Comparison of ENCODE assay signal across 16 cellular contexts in genomic region chr1:63074321-63074720, GRCh38.
DNase-seq lines count a peak whose midpoint lies in the region; ATAC-seq and TF ChIP-seq lines count a peak whose summit lies in the region.
"Had no signal": no experiment of that assay in that cellular context is flagged by ENCODE, and none has a peak within 500 bp of the region (broad histone marks: within the 10 kb centered on the region; RNA-seq: fewer than 3 reads in every experiment).

No MANE protein-coding gene starts in this region.

- ATAC-seq in Panc1 (0 out of 2 replicates have a peak, but pooled peaks have one; percentile 26), foreskin keratinocyte (peak; percentile 30), GM18505 (IDR thresholded peaks at IDR 0.05; ENCODE audit: unreplicated experiment) (no peak)
- no peak for ATAC-seq in activated CD4-positive, CD25-positive, alpha-beta regulatory T cell treated with anti-CD3 and anti-CD28 coated beads, Interleukin-2, amount 50 U/mL, for 24 hours
- ATAC-seq: CD8-positive, alpha-beta T cell; natural killer cell treated with Interleukin-12 subunit alpha and Interleukin-12 subunit beta and Interleukin-15 and Interleukin-18, amount 100 ng/mL, for 72 hours had no signal

- H2BK15ac ChIP-seq in neuronal stem cell (ENCODE audit: low read length) = no peak overlapping the region

- H3K27me3 ChIP-seq in Panc1 (ENCODE audit: control insufficient read depth, insufficient read depth, low read length) (peaks cover 30% of the 10 kb centered on the region), foreskin keratinocyte (peaks cover 38% of the 10 kb centered on the region), neuronal stem cell (ENCODE audit: control insufficient read depth in 3 of 3, insufficient read depth in 3 of 3, low read depth in 1 of 3, low read length in 3 of 3) (peaks cover 0 to 36% (median 18%) of the 10 kb centered on the region in 3 experiments), esophagus muscularis mucosa (peaks cover 0 to 67% (median 4%) of the 10 kb centered on the region in 4 donors)

- H3K9ac ChIP-seq in ES-I3 (ENCODE audit: low read depth, low read length) (peak overlapping the region; percentile 62; the same call in 1 of the 2 replicates), neuronal stem cell (ENCODE audit: low read depth, low read length, poor library complexity) (no peak overlapping the region)
- H3K9ac ChIP-seq: GM23248 had no signal

- no peak overlapping the region for H2BK12ac ChIP-seq in neuronal stem cell (ENCODE audit: low read length)

- no TSS peak for BruUV-seq in Panc1 (replicated peaks; lab: Mats Ljungman, UMichigan)

- H2AK5ac ChIP-seq in neuronal stem cell (ENCODE audit: low read depth, low read length) = no peak overlapping the region

- POLR2A ChIA-PET in Panc1 (lab: Charles Lee) = no interaction called here

- H2BK120ac ChIP-seq in neuronal stem cell (ENCODE audit: low read depth, low read length) = no peak overlapping the region

- 0 out of 2 replicates have a peak, but pooled peaks have one; percentile 13 for TF ChIP-seq CTCF in Panc1 (IDR thresholded peaks at IDR 0.05)
- TF ChIP-seq CTCF in foreskin keratinocyte (conservative IDR thresholded peaks at IDR 0.05) = no peak
- no peak for TF ChIP-seq CTCF in esophagus muscularis mucosa (IDR thresholded peaks at IDR 0.05)

- H3K36me3 ChIP-seq in ES-I3 (ENCODE audit: insufficient read depth, low read length) (no peaks in the 10 kb centered on the region), Panc1 (ENCODE audit: control insufficient read depth, insufficient read depth, low read length) (no peaks in the 10 kb centered on the region), neuronal stem cell (replicated peaks in 1 of 2; ENCODE audit: control insufficient read depth in 2 of 2, insufficient read depth in 2 of 2, low read length in 2 of 2) (no peaks in the 10 kb centered on the region), esophagus muscularis mucosa (no peaks in the 10 kb centered on the region)
- H3K36me3 ChIP-seq: esophagus squamous epithelium had no signal

- no peak overlapping the region for H2AFZ ChIP-seq in neuronal stem cell (ENCODE audit: low read length)
- H2AFZ ChIP-seq: GM23248 had no signal

- no CpG with 5 or more reads among the region's 15 CpGs for WGBS in neuronal stem cell (ENCODE audit: extremely low coverage in 2 of 2, insufficient read length in 2 of 2, insufficient replicate concordance in 1 of 2), 2 donors
- 48% methylated on average over 15 of the region's 15 CpGs for WGBS in esophagus muscularis mucosa

- H3K27ac ChIP-seq in Panc1 (ENCODE audit: low read length) (no peak overlapping the region), foreskin keratinocyte (no peak overlapping the region), neuronal stem cell (replicated peaks; ENCODE audit: low read length) (no peak overlapping the region), esophagus muscularis mucosa (replicated peaks in 1 of 4) (no peak overlapping the region)
- H3K27ac ChIP-seq: esophagus squamous epithelium, GM23248 had no signal

- no peak for TF ChIP-seq POLR2A in GM18505 (IDR thresholded peaks at IDR 0.05; ENCODE audit: borderline replicate concordance, extremely low read depth, insufficient read depth, insufficient read length)
- TF ChIP-seq POLR2A in esophagus muscularis mucosa (IDR thresholded peaks at IDR 0.05; ENCODE audit: low read depth) = no peak

- no peak for TF ChIP-seq EP300 in esophagus muscularis mucosa (IDR thresholded peaks at IDR 0.05)

- no peak overlapping the region for H3K23ac ChIP-seq in neuronal stem cell (ENCODE audit: low read depth, low read length, poor library complexity)

- no peak overlapping the region for H3K14ac ChIP-seq in neuronal stem cell (ENCODE audit: low read length)

- H3K4ac ChIP-seq in neuronal stem cell (ENCODE audit: low read length) = no peak overlapping the region

- CTCF ChIA-PET in Panc1 (lab: Charles Lee) = no interaction called here

- in situ Hi-C loops in Panc1 (cut with HindIII; ENCODE audit: low pct_unique_long_range_greater_than_20kb, low sequenced_read_pairs) = no loop called here

- no peak for DNase-seq in Panc1 (ENCODE audit: low read depth, low spot score)
- no peak for DNase-seq in foreskin keratinocyte
- no peak for DNase-seq in neuronal stem cell (ENCODE audit: low spot score)
- no peak for DNase-seq in SW480 (ENCODE audit: low spot score)
- DNase-seq in esophagus muscularis mucosa (ENCODE audit: extremely low spot score) = no peak
- DNase-seq: activated CD4-positive, alpha-beta T cell treated with anti-CD3 and anti-CD28 coated beads, Interleukin-2, amount 10 ng/mL, durations not matched to agents 24 days and 14 days; activated naive CD8-positive, alpha-beta T cell treated with anti-CD3 and anti-CD28 coated beads, Interleukin-2, amount 10 ng/mL, durations not matched to agents 7 days and 5 days; CD8-positive, alpha-beta T cell; esophagus squamous epithelium; NCI-H2029; SW 1271 had no signal

- H4K8ac ChIP-seq in neuronal stem cell (ENCODE audit: low read depth, low read length) = no peak overlapping the region

- H3K4me3 ChIP-seq in Panc1 (ENCODE audit: low read depth in 2 of 2, low read length in 2 of 2) = no peak overlapping the region
- peak overlapping the region in 1 of 2 donors; percentile 77 for H3K4me3 ChIP-seq in neuronal stem cell (ENCODE audit: low read length in 2 of 2)
- H3K4me3 ChIP-seq in esophagus muscularis mucosa = peak overlapping the region in 1 of 4 donors; percentile 34
- H3K4me3 ChIP-seq: GM23248 had no signal

- intact Hi-C loops in Panc1 (cut with micrococcal nuclease; ENCODE audit: unreplicated experiment) = no loop called here
- intact Hi-C loops in esophagus muscularis mucosa (cut with DNase I) = no loop called here

- H3K4me1 ChIP-seq in ES-I3 (ENCODE audit: insufficient read depth, low read length) = peaks cover 7% of the 10 kb centered on the region; the same call in 1 of the 2 replicates
- H3K4me1 ChIP-seq in Panc1 (ENCODE audit: control insufficient read depth, insufficient read depth, low read length) = peaks cover 4% of the 10 kb centered on the region; the same call in 1 of the 2 replicates
- H3K4me1 ChIP-seq in foreskin keratinocyte = no peaks in the 10 kb centered on the region
- H3K4me1 ChIP-seq in neuronal stem cell (ENCODE audit: control insufficient read depth in 2 of 2, insufficient read depth in 1 of 2, low read depth in 1 of 2, low read length in 2 of 2) = no peaks in the 10 kb centered on the region
- H3K4me1 ChIP-seq in esophagus muscularis mucosa = peaks cover 0 to 10% (median 8%) of the 10 kb centered on the region in 4 donors

- no peak overlapping the region for H2BK5ac ChIP-seq in neuronal stem cell (ENCODE audit: low read length)

- no peaks in the 10 kb centered on the region for H3K9me3 ChIP-seq in ES-I3 (ENCODE audit: control insufficient read depth, insufficient read depth, low read length)
- H3K9me3 ChIP-seq in Panc1 (ENCODE audit: control insufficient read depth, insufficient read depth, low read depth, low read length) = 0 out of 2 replicates have a peak, but pooled peaks cover 5% of the 10 kb centered on the region
- H3K9me3 ChIP-seq in neuronal stem cell (replicated peaks in 1 of 2; ENCODE audit: control insufficient read depth in 2 of 2, insufficient read depth in 1 of 2, low read depth in 1 of 2, low read length in 2 of 2) = no peaks in the 10 kb centered on the region
- peaks cover 0 to 19% (median 10%) of the 10 kb centered on the region in 4 donors for H3K9me3 ChIP-seq in esophagus muscularis mucosa

- H3K18ac ChIP-seq in neuronal stem cell (ENCODE audit: low read length) = no peak overlapping the region

- peak overlapping the region; percentile 79 for H3K4me2 ChIP-seq in neuronal stem cell (ENCODE audit: insufficient read depth, low read length, poor library complexity, severe bottlenecking)

- no peak overlapping the region for H4K91ac ChIP-seq in neuronal stem cell (ENCODE audit: low read depth, low read length, poor library complexity)

- no peaks in the 10 kb centered on the region for H3K79me1 ChIP-seq in neuronal stem cell (ENCODE audit: low read depth, low read length)

Comparison
In these comparisons a context has a peak if more than half of its experiments do, and no peak if none do; other contexts are left out.
1. ATAC-seq: peak in Panc1 (single experiment) and foreskin keratinocyte (single experiment); none in activated CD4-positive, CD25-positive, alpha-beta regulatory T cell treated with anti-CD3 and anti-CD28 coated beads, Interleukin-2, amount 50 U/mL, for 24 hours (0 of 2) and GM18505 (single experiment).